14 cellular contexts compared by ENCODE assay signal in the genomic region with DNA sequence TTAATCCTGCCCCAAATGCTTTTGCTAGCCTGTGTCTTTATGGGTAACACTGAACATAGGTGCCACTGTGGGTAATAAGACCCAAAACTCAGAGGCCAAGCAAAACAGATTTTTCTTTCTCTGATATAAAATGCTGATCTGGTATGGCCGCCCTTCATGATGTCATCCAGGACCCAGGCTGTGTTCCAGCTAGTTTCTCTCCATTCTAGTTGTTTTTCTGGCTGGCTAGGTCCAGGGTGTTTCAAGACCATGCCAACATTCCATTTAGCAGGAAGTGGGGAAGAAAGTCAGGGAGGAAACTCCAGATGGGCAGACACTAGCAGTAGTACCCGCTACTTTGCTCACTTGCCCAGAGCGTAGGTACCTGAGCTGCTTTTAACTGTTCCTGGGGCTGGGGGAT.
A peak's percentile ranks its signal among the peaks of the same experiment; 100 is the strongest.
DNase-seq lines count a peak whose midpoint lies in the region; ATAC-seq and TF ChIP-seq lines count a peak whose summit lies in the region.
"Had no signal": no experiment of that assay in that cellular context is flagged by ENCODE, and none has a peak within 500 bp of the region (broad histone marks: within the 10 kb centered on the region; RNA-seq: fewer than 3 reads in every experiment).

No MANE protein-coding gene starts in this region.

- peaks cover 37% of the 10 kb centered on the region for H3K36me3 Mint-ChIP-seq in chondrocyte (ENCODE audit: low read depth)

- peak overlapping the region; percentile 23 for H3K4me3 Mint-ChIP-seq in chondrocyte (ENCODE audit: unreplicated experiment)
- H3K4me3 Mint-ChIP-seq: activated CD4-positive, alpha-beta T cell treated with anti-CD3 and anti-CD28 coated beads, Interleukin-2, amount 10 ng/mL, durations not matched to agents 24 days and 14 days; neural crest cell had no signal

- H3K27me3 Mint-ChIP-seq in chondrocyte (ENCODE audit: low read depth) = no peaks in the 10 kb centered on the region
- H3K27me3 Mint-ChIP-seq: activated CD4-positive, alpha-beta T cell treated with anti-CD3 and anti-CD28 coated beads, Interleukin-2, amount 10 ng/mL, durations not matched to agents 24 days and 14 days had no signal

- H3K4me1 ChIP-seq in HUES48 (ENCODE audit: control insufficient read depth, insufficient read depth, low read length) (no peaks in the 10 kb centered on the region), lower lobe of right lung (peaks cover 9% of the 10 kb centered on the region)

- no peaks in the 10 kb centered on the region for H3K9me3 ChIP-seq in HUES48 (ENCODE audit: control insufficient read depth, insufficient read depth, low read length)
- H3K9me3 ChIP-seq in lower lobe of right lung = no peaks in the 10 kb centered on the region

- H3K9me3 Mint-ChIP-seq in chondrocyte (ENCODE audit: low read depth) = no peaks in the 10 kb centered on the region

- peak overlapping the region; percentile 92 for H3K27ac Mint-ChIP-seq in chondrocyte (ENCODE audit: unreplicated experiment)
- H3K27ac Mint-ChIP-seq: activated CD4-positive, alpha-beta T cell treated with anti-CD3 and anti-CD28 coated beads, Interleukin-2, amount 10 ng/mL, durations not matched to agents 24 days and 14 days had no signal

- H3K27me3 ChIP-seq in HUES48 (ENCODE audit: control insufficient read depth, insufficient read depth, low read length) (no peaks in the 10 kb centered on the region), lower lobe of right lung (ENCODE audit: low read depth) (no peaks in the 10 kb centered on the region)
- H3K27me3 ChIP-seq: BLaER1 treated with 17β-estradiol and CSF1 and Interleukin-3, amounts not matched to agents 10 nM and 100 nM had no signal

- POLR2A ChIA-PET in HEK293T (lab: Yijun Ruan, JAX) = no interaction called here

- peaks cover 51% of the 10 kb centered on the region for H3K4me1 Mint-ChIP-seq in chondrocyte (ENCODE audit: low read depth)

- TF ChIP-seq CTCF in chondrocyte (IDR thresholded peaks at IDR 0.05) = no peak
- TF ChIP-seq CTCF in lower lobe of right lung (IDR thresholded peaks at IDR 0.05) = no peak

- ATAC-seq in lower lobe of right lung (peak; percentile 38 to 41), HG02852 (IDR thresholded peaks at IDR 0.05; ENCODE audit: unreplicated experiment) (no peak), GM21381 (IDR thresholded peaks at IDR 0.05; ENCODE audit: unreplicated experiment) (no peak)

- H3K27ac ChIP-seq in HUES48 (ENCODE audit: low read depth, low read length) (peak overlapping the region; percentile 11), lower lobe of right lung (peak overlapping the region; percentile 44)
- H3K27ac ChIP-seq: BLaER1 treated with 17β-estradiol and CSF1 and Interleukin-3, amounts not matched to agents 10 nM and 100 nM had no signal

- H3K4me3 ChIP-seq in HUES48 (ENCODE audit: low read depth, low read length) = no peak overlapping the region
- H3K4me3 ChIP-seq in lower lobe of right lung = no peak overlapping the region
- H3K4me3 ChIP-seq: BLaER1 treated with 17β-estradiol and CSF1 and Interleukin-3, amounts not matched to agents 10 nM and 100 nM had no signal

- H3K36me3 ChIP-seq in HUES48 (ENCODE audit: control insufficient read depth, insufficient read depth, low read length) (peaks cover 80% of the 10 kb centered on the region), lower lobe of right lung (peaks cover 81% of the 10 kb centered on the region)

- DNase-seq in ACHN (peak; percentile 83), chondrocyte (ENCODE audit: low spot score) (no peak), lower lobe of right lung (no peak), HEK293T (ENCODE audit: extremely low spot score) (no peak), SW480 (ENCODE audit: low spot score) (no peak)
- DNase-seq: activated CD4-positive, alpha-beta T cell treated with anti-CD3 and anti-CD28 coated beads, Interleukin-2, amount 10 ng/mL, durations not matched to agents 24 days and 14 days; hippocampal formation; NCI-H1092 treated with DMSO at 0.1 percent for 48 hours; stimulated activated CD4-positive, alpha-beta T cell treated with anti-CD3 and anti-CD28 coated beads, Interleukin-4, amount 100 ng/mL, for 4 hours had no signal

- CTCF ChIA-PET in HEK293T (lab: Yijun Ruan, JAX) = interaction anchor here (1.1 kb wide), 1 partner anchor 12 kb away, joined by 3 read pairs; no protein-coding TSS in a partner anchor

- H3K9ac ChIP-seq in HUES48 (ENCODE audit: low read depth, low read length) = no peak overlapping the region

- intact Hi-C loops in lower lobe of right lung (cut with DNase I) = no loop called here

- in situ Hi-C loops in ACHN (cut with HindIII; ENCODE audit: low pct_ligation_motif_present, low pct_unique_long_range_greater_than_20kb, low sequenced_read_pairs) = no loop called here

TF ChIP-seq in HEK293T, 16 proteins besides CTCF, POLR2A, EP300 and RAD21:
- TF ChIP-seq, protein P1, sequence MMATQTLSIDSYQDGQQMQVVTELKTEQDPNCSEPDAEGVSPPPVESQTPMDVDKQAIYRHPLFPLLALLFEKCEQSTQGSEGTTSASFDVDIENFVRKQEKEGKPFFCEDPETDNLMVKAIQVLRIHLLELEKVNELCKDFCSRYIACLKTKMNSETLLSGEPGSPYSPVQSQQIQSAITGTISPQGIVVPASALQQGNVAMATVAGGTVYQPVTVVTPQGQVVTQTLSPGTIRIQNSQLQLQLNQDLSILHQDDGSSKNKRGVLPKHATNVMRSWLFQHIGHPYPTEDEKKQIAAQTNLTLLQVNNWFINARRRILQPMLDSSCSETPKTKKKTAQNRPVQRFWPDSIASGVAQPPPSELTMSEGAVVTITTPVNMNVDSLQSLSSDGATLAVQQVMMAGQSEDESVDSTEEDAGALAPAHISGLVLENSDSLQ (IDR thresholded peaks at IDR 0.05) = no peak
- no peak for TF ChIP-seq FOXM1 (IDR thresholded peaks at IDR 0.05; ENCODE audit: borderline replicate concordance)
- no peak for TF ChIP-seq HDGF (IDR thresholded peaks at IDR 0.05; ENCODE audit: borderline replicate concordance)
- TF ChIP-seq FOXK2 (IDR thresholded peaks at IDR 0.05) = no peak
- TF ChIP-seq SUZ12 (IDR thresholded peaks at IDR 0.05) = no peak
- TF ChIP-seq FOXA1 (IDR thresholded peaks at IDR 0.05) = no peak
- no peak for TF ChIP-seq CTBP1 (IDR thresholded peaks at IDR 0.05; ENCODE audit: borderline replicate concordance)
- no peak for TF ChIP-seq TARDBP (IDR thresholded peaks at IDR 0.05)
- no peak for TF ChIP-seq SP1 (IDR thresholded peaks at IDR 0.05)
- no peak for TF ChIP-seq L3MBTL2 (conservative IDR thresholded peaks at IDR 0.05)
- TF ChIP-seq NFRKB (IDR thresholded peaks at IDR 0.05) = no peak

Comparison
In these comparisons a context has a peak if more than half of its experiments do, and no peak if none do; other contexts are left out.
1. ATAC-seq: peak in lower lobe of right lung (2 of 2); none in HG02852 (single experiment) and GM21381 (single experiment).